In the genomic region with DNA sequence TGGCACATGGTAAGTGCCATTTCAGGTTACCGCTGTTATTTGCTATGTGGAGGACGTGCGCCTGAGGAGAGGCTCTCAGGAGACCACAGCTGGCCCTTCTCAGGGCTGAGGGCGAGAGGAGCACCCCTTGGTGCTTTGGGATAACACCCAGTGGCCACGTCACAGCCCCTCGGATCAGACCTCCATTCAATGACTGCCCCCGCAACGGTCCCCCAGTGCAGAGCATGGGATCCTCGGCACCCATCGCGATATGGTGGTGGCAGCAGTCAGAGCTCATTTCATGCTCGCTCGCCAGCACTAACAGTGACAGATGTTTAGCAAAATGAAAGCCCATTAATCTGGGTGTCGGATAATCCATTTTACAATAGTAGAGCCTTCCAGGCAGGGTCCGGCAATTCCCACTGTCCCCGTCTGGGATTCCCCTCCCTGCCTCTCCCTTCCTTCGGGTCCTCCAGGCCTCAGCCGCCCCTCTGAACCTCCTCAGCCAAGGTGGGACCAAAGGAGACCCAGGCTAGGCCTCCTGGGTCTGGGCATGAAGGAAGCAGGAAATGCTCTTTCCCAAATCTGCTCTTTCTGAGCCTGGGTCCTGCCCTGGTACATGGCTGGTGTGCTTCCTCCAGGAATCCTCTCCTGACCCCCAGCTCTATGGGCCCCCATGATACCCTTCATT, we compare ENCODE assay signal across 28 cellular contexts.
"Had no signal": no experiment of that assay in that cellular context is flagged by ENCODE, and none has a peak within 500 bp of the region (broad histone marks: within the 10 kb centered on the region; RNA-seq: fewer than 3 reads in every experiment).

No MANE protein-coding gene starts in this region.

- H3K9me3 ChIP-seq: ascending aorta, MG63, Peyer's patch had no signal

- ATAC-seq: activated CD8-positive, alpha-beta T cell treated with anti-CD3 and anti-CD28 coated beads for 36 hours; PC-3; Right ventricle myocardium inferior; SK-N-SH treated with all-trans-retinoic acid at 6 μM for 48 hours; T-cell had no signal

- H3K4me1 ChIP-seq: ascending aorta, Peyer's patch had no signal

- H3K27me3 ChIP-seq: ascending aorta, cardiac muscle cell, MG63, Peyer's patch had no signal

- H3K36me3 ChIP-seq: ascending aorta, cardiac muscle cell, MG63, Peyer's patch had no signal

- H3K27ac ChIP-seq: ascending aorta, cardiac muscle cell, Peyer's patch, RWPE1 had no signal

- H3K4me3 ChIP-seq: ascending aorta, cardiac muscle cell, MG63, Peyer's patch had no signal

- DNase-seq: activated CD4-positive, alpha-beta T cell treated with anti-CD3 and anti-CD28 coated beads, Interleukin-2, amount 10 ng/mL, durations not matched to agents 24 days and 14 days; activated CD4-positive, alpha-beta T cell treated with anti-CD3 and anti-CD28 coated beads, Interleukin-2, amount 50 U/mL, for 4 hours; activated CD8-positive, alpha-beta T cell treated with anti-CD3 and anti-CD28 coated beads for 36 hours; activated gamma-delta T cell; activated naive CD4-positive, alpha-beta T cell treated with Interleukin-2 at 50 U/mL for 16 hours; activated naive CD8-positive, alpha-beta T cell treated with anti-CD3 and anti-CD28 coated beads, Interleukin-2, amount 10 ng/mL, durations not matched to agents 7 days and 5 days; activated T-cell treated with anti-CD3 and anti-CD28 coated beads, Interleukin-2, amount 50 U/mL, for 24 hours; amygdala; Kasumi-1; KG1; MG63; NCI-H1048; NCI-H146; NCI-H2029; NCI-H345; NCI-H526 treated with DMSO at 0.1 percent for 48 hours; NK-92 treated with Interleukin-12 subunit alpha and Interleukin-12 subunit beta, amount 100 ng/mL, for 24 hours; PC-3; Peyer's patch; SIG-M5; T-cell; T-helper 2 cell; T-helper 9 cell had no signal
